ENCODE assay signal across 1 cellular context in the genomic region with DNA sequence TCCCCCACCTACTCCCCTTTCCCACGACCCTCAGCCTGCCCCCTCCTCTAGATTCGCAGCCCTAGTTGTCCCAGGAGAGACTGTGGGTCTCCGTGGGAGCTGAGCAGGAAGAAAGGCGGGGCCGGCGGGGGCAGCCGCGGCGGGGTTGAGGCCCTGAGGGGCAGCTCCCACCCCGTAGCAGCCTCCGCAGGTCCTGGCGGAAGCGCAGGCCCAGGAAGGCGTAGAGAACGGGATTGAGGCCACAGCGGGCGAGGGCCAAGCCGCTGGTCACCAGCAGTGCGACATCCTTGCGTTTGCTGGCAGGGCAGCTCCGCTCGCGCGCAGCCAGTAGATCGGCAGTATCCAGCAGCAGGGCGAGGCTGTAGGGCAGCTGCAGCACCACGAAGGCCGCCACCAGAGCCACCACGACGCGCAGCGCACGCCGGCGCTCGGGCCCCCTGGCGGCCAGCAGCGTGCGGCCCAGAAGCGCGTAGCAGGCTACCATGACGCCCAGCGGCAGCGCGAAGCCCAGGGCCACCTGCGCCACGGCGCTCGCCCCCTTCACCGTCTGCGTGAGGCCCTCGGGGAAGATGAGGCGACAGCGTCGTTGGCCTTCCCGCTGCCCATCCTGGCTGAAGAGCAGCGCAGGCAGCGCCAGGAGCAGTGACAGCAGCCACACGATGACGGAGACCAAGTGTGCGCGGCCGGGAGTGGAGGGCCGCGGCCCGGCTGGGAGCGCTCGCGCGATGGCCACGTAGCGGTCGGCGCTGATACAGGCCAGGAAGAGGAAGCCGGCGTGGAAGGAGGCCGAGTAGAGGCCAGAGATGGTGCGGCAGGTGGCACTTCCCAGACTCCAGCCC.
A peak's percentile ranks its signal among the peaks of the same experiment; 100 is the strongest.
TF ChIP-seq lines count a peak whose summit lies in the region.

No MANE protein-coding gene starts in this region.

TF ChIP-seq in HEK293, 187 proteins besides CTCF, POLR2A, EP300 and RAD21 (continued from another document and continues in another):
- TF ChIP-seq, protein P1, sequence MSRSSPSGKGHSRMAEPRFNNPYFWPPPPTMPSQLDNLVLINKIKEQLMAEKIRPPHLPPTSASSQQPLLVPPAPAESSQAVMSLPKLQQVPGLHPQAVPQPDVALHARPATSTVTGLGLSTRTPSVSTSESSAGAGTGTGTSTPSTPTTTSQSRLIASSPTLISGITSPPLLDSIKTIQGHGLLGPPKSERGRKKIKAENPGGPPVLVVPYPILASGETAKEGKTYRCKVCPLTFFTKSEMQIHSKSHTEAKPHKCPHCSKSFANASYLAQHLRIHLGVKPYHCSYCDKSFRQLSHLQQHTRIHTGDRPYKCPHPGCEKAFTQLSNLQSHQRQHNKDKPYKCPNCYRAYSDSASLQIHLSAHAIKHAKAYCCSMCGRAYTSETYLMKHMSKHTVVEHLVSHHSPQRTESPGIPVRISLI (tag by site-specific recombination; IDR thresholded peaks at IDR 0.05) = no peak
- peak; percentile 76 for TF ChIP-seq ZFHX2 (tag by site-specific recombination; conservative IDR thresholded peaks at IDR 0.05)
- no peak for TF ChIP-seq ZNF311 (tag by site-specific recombination; IDR thresholded peaks at IDR 0.05; ENCODE audit: borderline replicate concordance)
- TF ChIP-seq ZSCAN16 (tag by site-specific recombination; IDR thresholded peaks at IDR 0.05) = no peak
- TF ChIP-seq, protein P2, sequence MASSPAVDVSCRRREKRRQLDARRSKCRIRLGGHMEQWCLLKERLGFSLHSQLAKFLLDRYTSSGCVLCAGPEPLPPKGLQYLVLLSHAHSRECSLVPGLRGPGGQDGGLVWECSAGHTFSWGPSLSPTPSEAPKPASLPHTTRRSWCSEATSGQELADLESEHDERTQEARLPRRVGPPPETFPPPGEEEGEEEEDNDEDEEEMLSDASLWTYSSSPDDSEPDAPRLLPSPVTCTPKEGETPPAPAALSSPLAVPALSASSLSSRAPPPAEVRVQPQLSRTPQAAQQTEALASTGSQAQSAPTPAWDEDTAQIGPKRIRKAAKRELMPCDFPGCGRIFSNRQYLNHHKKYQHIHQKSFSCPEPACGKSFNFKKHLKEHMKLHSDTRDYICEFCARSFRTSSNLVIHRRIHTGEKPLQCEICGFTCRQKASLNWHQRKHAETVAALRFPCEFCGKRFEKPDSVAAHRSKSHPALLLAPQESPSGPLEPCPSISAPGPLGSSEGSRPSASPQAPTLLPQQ (tag by site-specific recombination; IDR thresholded peaks at IDR 0.05) = no peak
- TF ChIP-seq ZBTB20 (tag by site-specific recombination; IDR thresholded peaks at IDR 0.05) = peak; percentile 87
- TF ChIP-seq, protein P3, sequence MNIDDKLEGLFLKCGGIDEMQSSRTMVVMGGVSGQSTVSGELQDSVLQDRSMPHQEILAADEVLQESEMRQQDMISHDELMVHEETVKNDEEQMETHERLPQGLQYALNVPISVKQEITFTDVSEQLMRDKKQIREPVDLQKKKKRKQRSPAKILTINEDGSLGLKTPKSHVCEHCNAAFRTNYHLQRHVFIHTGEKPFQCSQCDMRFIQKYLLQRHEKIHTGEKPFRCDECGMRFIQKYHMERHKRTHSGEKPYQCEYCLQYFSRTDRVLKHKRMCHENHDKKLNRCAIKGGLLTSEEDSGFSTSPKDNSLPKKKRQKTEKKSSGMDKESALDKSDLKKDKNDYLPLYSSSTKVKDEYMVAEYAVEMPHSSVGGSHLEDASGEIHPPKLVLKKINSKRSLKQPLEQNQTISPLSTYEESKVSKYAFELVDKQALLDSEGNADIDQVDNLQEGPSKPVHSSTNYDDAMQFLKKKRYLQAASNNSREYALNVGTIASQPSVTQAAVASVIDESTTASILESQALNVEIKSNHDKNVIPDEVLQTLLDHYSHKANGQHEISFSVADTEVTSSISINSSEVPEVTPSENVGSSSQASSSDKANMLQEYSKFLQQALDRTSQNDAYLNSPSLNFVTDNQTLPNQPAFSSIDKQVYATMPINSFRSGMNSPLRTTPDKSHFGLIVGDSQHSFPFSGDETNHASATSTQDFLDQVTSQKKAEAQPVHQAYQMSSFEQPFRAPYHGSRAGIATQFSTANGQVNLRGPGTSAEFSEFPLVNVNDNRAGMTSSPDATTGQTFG (tag by site-specific recombination; IDR thresholded peaks at IDR 0.05; ENCODE audit: borderline replicate concordance) = no peak
- TF ChIP-seq ZNF341 (tag by site-specific recombination; IDR thresholded peaks at IDR 0.05; ENCODE audit: low read depth) = peak; percentile 56
- no peak for TF ChIP-seq ZNF416 (tag by site-specific recombination; IDR thresholded peaks at IDR 0.05)
- TF ChIP-seq, protein P4, sequence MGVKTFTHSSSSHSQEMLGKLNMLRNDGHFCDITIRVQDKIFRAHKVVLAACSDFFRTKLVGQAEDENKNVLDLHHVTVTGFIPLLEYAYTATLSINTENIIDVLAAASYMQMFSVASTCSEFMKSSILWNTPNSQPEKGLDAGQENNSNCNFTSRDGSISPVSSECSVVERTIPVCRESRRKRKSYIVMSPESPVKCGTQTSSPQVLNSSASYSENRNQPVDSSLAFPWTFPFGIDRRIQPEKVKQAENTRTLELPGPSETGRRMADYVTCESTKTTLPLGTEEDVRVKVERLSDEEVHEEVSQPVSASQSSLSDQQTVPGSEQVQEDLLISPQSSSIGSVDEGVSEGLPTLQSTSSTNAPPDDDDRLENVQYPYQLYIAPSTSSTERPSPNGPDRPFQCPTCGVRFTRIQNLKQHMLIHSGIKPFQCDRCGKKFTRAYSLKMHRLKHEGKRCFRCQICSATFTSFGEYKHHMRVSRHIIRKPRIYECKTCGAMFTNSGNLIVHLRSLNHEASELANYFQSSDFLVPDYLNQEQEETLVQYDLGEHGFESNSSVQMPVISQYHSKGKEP (tag by site-specific recombination; IDR thresholded peaks at IDR 0.05) = peak; percentile 40; the same call in 1 of the 2 replicates
- TF ChIP-seq ZNF239 (tag by site-specific recombination; IDR thresholded peaks at IDR 0.05) = no peak
- TF ChIP-seq ZNF610 (tag by site-specific recombination; IDR thresholded peaks at IDR 0.05; ENCODE audit: borderline replicate concordance) = 0 out of 2 replicates have a peak, but pooled peaks have one; percentile 28
- no peak for TF ChIP-seq BCL11B (tag by site-specific recombination; IDR thresholded peaks at IDR 0.05; ENCODE audit: low read depth)
- TF ChIP-seq ZNF10 (tag by site-specific recombination; IDR thresholded peaks at IDR 0.05) = no peak
- no peak for TF ChIP-seq ZNF701 (tag by site-specific recombination; IDR thresholded peaks at IDR 0.05)
- TF ChIP-seq ZNF529 (tag by site-specific recombination; IDR thresholded peaks at IDR 0.05; ENCODE audit: insufficient replicate concordance) = no peak
- no peak for TF ChIP-seq OVOL3 (tag by site-specific recombination; IDR thresholded peaks at IDR 0.05)
- no peak for TF ChIP-seq ZNF596 (tag by site-specific recombination; IDR thresholded peaks at IDR 0.05)
- TF ChIP-seq ZNF174 (tag by site-specific recombination; IDR thresholded peaks at IDR 0.05) = no peak
- TF ChIP-seq ZNF433 (tag by site-specific recombination; IDR thresholded peaks at IDR 0.05; ENCODE audit: low read depth) = no peak
- TF ChIP-seq, protein P5, sequence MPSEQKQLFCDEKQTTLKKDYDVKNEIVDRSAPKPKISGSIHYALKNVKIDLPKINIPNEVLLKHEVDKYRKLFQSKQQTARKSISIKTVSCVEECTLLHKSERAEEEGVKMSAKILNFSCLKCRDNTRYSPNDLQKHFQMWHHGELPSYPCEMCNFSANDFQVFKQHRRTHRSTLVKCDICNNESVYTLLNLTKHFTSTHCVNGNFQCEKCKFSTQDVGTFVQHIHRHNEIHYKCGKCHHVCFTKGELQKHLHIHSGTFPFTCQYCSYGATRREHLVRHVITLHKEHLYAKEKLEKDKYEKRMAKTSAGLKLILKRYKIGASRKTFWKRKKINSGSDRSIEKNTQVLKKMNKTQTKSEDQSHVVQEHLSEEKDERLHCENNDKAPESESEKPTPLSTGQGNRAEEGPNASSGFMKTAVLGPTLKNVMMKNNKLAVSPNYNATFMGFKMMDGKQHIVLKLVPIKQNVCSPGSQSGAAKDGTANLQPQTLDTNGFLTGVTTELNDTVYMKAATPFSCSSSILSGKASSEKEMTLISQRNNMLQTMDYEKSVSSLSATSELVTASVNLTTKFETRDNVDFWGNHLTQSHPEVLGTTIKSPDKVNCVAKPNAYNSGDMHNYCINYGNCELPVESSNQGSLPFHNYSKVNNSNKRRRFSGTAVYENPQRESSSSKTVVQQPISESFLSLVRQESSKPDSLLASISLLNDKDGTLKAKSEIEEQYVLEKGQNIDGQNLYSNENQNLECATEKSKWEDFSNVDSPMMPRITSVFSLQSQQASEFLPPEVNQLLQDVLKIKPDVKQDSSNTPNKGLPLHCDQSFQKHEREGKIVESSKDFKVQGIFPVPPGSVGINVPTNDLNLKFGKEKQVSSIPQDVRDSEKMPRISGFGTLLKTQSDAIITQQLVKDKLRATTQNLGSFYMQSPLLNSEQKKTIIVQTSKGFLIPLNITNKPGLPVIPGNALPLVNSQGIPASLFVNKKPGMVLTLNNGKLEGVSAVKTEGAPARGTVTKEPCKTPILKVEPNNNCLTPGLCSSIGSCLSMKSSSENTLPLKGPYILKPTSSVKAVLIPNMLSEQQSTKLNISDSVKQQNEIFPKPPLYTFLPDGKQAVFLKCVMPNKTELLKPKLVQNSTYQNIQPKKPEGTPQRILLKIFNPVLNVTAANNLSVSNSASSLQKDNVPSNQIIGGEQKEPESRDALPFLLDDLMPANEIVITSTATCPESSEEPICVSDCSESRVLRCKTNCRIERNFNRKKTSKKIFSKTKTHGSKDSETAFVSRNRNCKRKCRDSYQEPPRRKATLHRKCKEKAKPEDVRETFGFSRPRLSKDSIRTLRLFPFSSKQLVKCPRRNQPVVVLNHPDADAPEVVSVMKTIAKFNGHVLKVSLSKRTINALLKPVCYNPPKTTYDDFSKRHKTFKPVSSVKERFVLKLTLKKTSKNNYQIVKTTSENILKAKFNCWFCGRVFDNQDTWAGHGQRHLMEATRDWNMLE (tag by site-specific recombination; conservative IDR thresholded peaks at IDR 0.05; ENCODE audit: low read depth) = no peak
- TF ChIP-seq, protein P6, sequence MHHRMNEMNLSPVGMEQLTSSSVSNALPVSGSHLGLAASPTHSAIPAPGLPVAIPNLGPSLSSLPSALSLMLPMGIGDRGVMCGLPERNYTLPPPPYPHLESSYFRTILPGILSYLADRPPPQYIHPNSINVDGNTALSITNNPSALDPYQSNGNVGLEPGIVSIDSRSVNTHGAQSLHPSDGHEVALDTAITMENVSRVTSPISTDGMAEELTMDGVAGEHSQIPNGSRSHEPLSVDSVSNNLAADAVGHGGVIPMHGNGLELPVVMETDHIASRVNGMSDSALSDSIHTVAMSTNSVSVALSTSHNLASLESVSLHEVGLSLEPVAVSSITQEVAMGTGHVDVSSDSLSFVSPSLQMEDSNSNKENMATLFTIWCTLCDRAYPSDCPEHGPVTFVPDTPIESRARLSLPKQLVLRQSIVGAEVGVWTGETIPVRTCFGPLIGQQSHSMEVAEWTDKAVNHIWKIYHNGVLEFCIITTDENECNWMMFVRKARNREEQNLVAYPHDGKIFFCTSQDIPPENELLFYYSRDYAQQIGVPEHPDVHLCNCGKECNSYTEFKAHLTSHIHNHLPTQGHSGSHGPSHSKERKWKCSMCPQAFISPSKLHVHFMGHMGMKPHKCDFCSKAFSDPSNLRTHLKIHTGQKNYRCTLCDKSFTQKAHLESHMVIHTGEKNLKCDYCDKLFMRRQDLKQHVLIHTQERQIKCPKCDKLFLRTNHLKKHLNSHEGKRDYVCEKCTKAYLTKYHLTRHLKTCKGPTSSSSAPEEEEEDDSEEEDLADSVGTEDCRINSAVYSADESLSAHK (tag by site-specific recombination; IDR thresholded peaks at IDR 0.05) = no peak
- TF ChIP-seq, protein P7, sequence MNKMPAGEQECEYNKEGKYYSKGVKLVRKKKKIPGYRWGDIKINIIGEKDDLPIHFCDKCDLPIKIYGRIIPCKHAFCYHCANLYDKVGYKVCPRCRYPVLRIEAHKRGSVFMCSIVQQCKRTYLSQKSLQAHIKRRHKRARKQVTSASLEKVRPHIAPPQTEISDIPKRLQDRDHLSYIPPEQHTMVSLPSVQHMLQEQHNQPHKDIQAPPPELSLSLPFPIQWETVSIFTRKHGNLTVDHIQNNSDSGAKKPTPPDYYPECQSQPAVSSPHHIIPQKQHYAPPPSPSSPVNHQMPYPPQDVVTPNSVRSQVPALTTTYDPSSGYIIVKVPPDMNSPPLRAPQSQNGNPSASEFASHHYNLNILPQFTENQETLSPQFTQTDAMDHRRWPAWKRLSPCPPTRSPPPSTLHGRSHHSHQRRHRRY (tag by site-specific recombination; IDR thresholded peaks at IDR 0.05) = no peak
- TF ChIP-seq, protein P8, sequence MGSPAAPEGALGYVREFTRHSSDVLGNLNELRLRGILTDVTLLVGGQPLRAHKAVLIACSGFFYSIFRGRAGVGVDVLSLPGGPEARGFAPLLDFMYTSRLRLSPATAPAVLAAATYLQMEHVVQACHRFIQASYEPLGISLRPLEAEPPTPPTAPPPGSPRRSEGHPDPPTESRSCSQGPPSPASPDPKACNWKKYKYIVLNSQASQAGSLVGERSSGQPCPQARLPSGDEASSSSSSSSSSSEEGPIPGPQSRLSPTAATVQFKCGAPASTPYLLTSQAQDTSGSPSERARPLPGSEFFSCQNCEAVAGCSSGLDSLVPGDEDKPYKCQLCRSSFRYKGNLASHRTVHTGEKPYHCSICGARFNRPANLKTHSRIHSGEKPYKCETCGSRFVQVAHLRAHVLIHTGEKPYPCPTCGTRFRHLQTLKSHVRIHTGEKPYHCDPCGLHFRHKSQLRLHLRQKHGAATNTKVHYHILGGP (tag by site-specific recombination; IDR thresholded peaks at IDR 0.05) = no peak
- TF ChIP-seq TCF7L2 (IDR thresholded peaks at IDR 0.05; ENCODE audit: borderline replicate concordance, low read depth, low read length) = no peak
- TF ChIP-seq, protein P9, sequence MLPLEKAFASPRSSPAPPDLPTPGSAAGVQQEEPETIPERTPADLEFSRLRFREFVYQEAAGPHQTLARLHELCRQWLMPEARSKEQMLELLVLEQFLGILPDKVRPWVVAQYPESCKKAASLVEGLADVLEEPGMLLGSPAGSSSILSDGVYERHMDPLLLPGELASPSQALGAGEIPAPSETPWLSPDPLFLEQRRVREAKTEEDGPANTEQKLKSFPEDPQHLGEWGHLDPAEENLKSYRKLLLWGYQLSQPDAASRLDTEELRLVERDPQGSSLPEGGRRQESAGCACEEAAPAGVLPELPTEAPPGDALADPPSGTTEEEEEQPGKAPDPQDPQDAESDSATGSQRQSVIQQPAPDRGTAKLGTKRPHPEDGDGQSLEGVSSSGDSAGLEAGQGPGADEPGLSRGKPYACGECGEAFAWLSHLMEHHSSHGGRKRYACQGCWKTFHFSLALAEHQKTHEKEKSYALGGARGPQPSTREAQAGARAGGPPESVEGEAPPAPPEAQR (tag by site-specific recombination; IDR thresholded peaks at IDR 0.05) = no peak
- TF ChIP-seq ZNF138 (tag by site-specific recombination; IDR thresholded peaks at IDR 0.05; ENCODE audit: borderline replicate concordance) = no peak
- TF ChIP-seq ZNF654 (tag by site-specific recombination; IDR thresholded peaks at IDR 0.05; ENCODE audit: low read depth) = no peak
- TF ChIP-seq ZNF626 (tag by site-specific recombination; IDR thresholded peaks at IDR 0.05) = no peak
